In the genomic region with DNA sequence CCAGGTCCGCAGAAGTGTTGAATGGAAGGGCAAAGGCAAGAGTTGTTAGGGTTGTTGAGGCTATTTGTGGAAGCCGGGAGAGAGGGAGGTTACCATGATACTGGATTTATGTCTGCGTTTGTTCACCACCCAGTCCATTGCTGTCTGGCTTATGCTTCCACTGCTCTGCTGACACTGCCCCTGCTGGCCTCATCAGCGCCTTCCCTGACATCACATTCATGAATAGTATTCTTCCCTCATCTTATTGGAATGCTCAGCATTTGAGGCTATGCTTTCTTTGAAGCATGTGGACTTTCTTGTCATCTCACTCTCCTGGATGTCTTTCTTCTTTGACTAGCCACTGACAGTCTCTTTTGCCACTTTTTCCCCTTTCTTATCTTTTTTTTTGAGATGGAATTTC, we compare ENCODE assay signal across 15 cellular contexts. TPM values are rescaled to one million over a fixed set of nuclear protein-coding genes. Genes with fewer than 3 reads are reported as not detected.
DNase-seq lines count a peak whose midpoint lies in the region; ATAC-seq, FAIRE-seq and TF ChIP-seq lines count a peak whose summit lies in the region.
"Had no signal": no experiment of that assay in that cellular context is flagged by ENCODE, and none has a peak within 500 bp of the region (broad histone marks: within the 10 kb centered on the region; RNA-seq: fewer than 3 reads in every experiment).

No MANE protein-coding gene starts in this region.

- POLR2A ChIA-PET in T-cell (lab: Charles Lee), result interaction anchor here in 1 of 2 donors (0.7 kb wide), 1 partner anchor 65 kb away, joined by 3 read pairs; no protein-coding TSS in a partner anchor

- H3K27me3 ChIP-seq in mesenchymal stem cell (ENCODE audit: control insufficient read depth in 1 of 2, insufficient read depth in 1 of 2, low read length in 2 of 2) (peaks cover 0 to 7% of the 10 kb centered on the region in 2 experiments), small intestine (ENCODE audit: control insufficient read depth in 2 of 2, insufficient read depth in 2 of 2, low read length in 2 of 2) (no peaks in the 10 kb centered on the region)

- no peak for ATAC-seq in T-cell (replicated peaks in 1 of 4)
- ATAC-seq: stimulated activated memory B cell treated with anti-CD40 and anti-IgM and Interleukin-4, amounts not matched to agents 10 μg/mL and 1 μg/mL and 100 μg/mL, for 72 hours had no signal

- no peak overlapping the region for H3K9ac ChIP-seq in mesenchymal stem cell (ENCODE audit: low read length)
- H3K9ac ChIP-seq: BLaER1, KMS-11, parathyroid adenoma had no signal

- peaks cover 9% of the 10 kb centered on the region for H3K79me1 ChIP-seq in mesenchymal stem cell (replicated peaks; ENCODE audit: low read length, poor library complexity, severe bottlenecking)

- peak; percentile 19 for TF ChIP-seq CTCF in epithelial cell of proximal tubule (conservative IDR thresholded peaks at IDR 0.05; ENCODE audit: low read depth, low read length)

- H2BK120ac ChIP-seq in mesenchymal stem cell (ENCODE audit: low read depth, low read length), result no peak overlapping the region

- H2AFZ ChIP-seq in mesenchymal stem cell (ENCODE audit: low read depth, low read length), result no peak overlapping the region
- H2AFZ ChIP-seq: parathyroid adenoma had no signal

- H3K9me3 Mint-ChIP-seq in T-cell, result no peaks in the 10 kb centered on the region
- H3K9me3 Mint-ChIP-seq: activated naive CD8-positive, alpha-beta T cell treated with anti-CD3 and anti-CD28 coated beads, Interleukin-2, amount 10 ng/mL, durations not matched to agents 7 days and 5 days; stimulated activated memory B cell treated with anti-CD40 and anti-IgM and Interleukin-4, amounts not matched to agents 10 μg/mL and 1 μg/mL and 100 μg/mL, for 72 hours had no signal

- DNase-seq in AG08396 (ENCODE audit: low spot score) (peak; percentile 61), M059J (ENCODE audit: low read depth) (peak; percentile 10), epithelial cell of proximal tubule (ENCODE audit: low read depth) (no peak), mesenchymal stem cell (peak; percentile 80), HUDEP-2 (lab: John Stamatoyannopoulos, UW; ENCODE audit: unreplicated experiment in 76 of 76) (no peak), cerebellar nuclear complex (lab: John Stamatoyannopoulos, UW) (no peak), small intestine (no peak), T-cell (no peak)
- DNase-seq: activated naive CD8-positive, alpha-beta T cell treated with anti-CD3 and anti-CD28 coated beads, Interleukin-2, amount 10 ng/mL, durations not matched to agents 7 days and 5 days; NCI-H1930; SHP77 had no signal

- H3K4me3 ChIP-seq in epithelial cell of proximal tubule (ENCODE audit: low read depth, low read length), result no peak overlapping the region
- H3K4me3 ChIP-seq in mesenchymal stem cell (ENCODE audit: insufficient read depth in 1 of 2, low read depth in 1 of 2, low read length in 2 of 2), result no peak overlapping the region
- no peak overlapping the region for H3K4me3 ChIP-seq in small intestine (ENCODE audit: low read depth in 1 of 2, low read length in 2 of 2)
- H3K4me3 ChIP-seq: BLaER1 had no signal

- no peak overlapping the region for H4K91ac ChIP-seq in mesenchymal stem cell (ENCODE audit: low read length)

- no peak overlapping the region for H3K4me2 ChIP-seq in mesenchymal stem cell (ENCODE audit: low read length, poor library complexity, severe bottlenecking)
- H3K4me2 ChIP-seq: BLaER1, KMS-11 had no signal

- no peak overlapping the region for H3K23ac ChIP-seq in mesenchymal stem cell (ENCODE audit: low read length in 2 of 2)

- no peak overlapping the region for H3K4ac ChIP-seq in mesenchymal stem cell (ENCODE audit: low read depth in 1 of 2, low read length in 2 of 2)

- no peak overlapping the region for H3K4me3 Mint-ChIP-seq in T-cell
- H3K4me3 Mint-ChIP-seq: activated naive CD8-positive, alpha-beta T cell treated with anti-CD3 and anti-CD28 coated beads, Interleukin-2, amount 10 ng/mL, durations not matched to agents 7 days and 5 days; stimulated activated memory B cell treated with anti-CD40 and anti-IgM and Interleukin-4, amounts not matched to agents 10 μg/mL and 1 μg/mL and 100 μg/mL, for 72 hours had no signal

- H3K27me3 Mint-ChIP-seq in T-cell, result no peaks in the 10 kb centered on the region
- H3K27me3 Mint-ChIP-seq: activated naive CD8-positive, alpha-beta T cell treated with anti-CD3 and anti-CD28 coated beads, Interleukin-2, amount 10 ng/mL, durations not matched to agents 7 days and 5 days; stimulated activated memory B cell treated with anti-CD40 and anti-IgM and Interleukin-4, amounts not matched to agents 10 μg/mL and 1 μg/mL and 100 μg/mL, for 72 hours had no signal

- no peak overlapping the region for H2BK12ac ChIP-seq in mesenchymal stem cell (ENCODE audit: low read length in 2 of 2)

- H2BK15ac ChIP-seq in mesenchymal stem cell (ENCODE audit: low read depth, poor library complexity, severe bottlenecking), result no peak overlapping the region

- WGBS in mesenchymal stem cell, result 54% methylated on average over 4 of the region's 4 CpGs
- WGBS in small intestine, 3 donors, result 83 to 91% (median 84%) methylated on average over 4 of the region's 4 CpGs

- peaks cover 28% of the 10 kb centered on the region for H3K36me3 Mint-ChIP-seq in T-cell

- no peak overlapping the region for H3K27ac Mint-ChIP-seq in T-cell
- H3K27ac Mint-ChIP-seq: activated naive CD8-positive, alpha-beta T cell treated with anti-CD3 and anti-CD28 coated beads, Interleukin-2, amount 10 ng/mL, durations not matched to agents 7 days and 5 days; stimulated activated memory B cell treated with anti-CD40 and anti-IgM and Interleukin-4, amounts not matched to agents 10 μg/mL and 1 μg/mL and 100 μg/mL, for 72 hours had no signal

- H3K27ac ChIP-seq in mesenchymal stem cell (ENCODE audit: low read length, poor library complexity, severe bottlenecking) (peak overlapping the region; percentile 69), small intestine (ENCODE audit: low read depth in 1 of 2, low read length in 1 of 2) (no peak overlapping the region)
- H3K27ac ChIP-seq: BLaER1, KMS-11, parathyroid adenoma had no signal

- no peak overlapping the region for H3K14ac ChIP-seq in mesenchymal stem cell (ENCODE audit: low read length in 2 of 2)

- H4K8ac ChIP-seq in mesenchymal stem cell (ENCODE audit: low read length), result no peak overlapping the region

- no peak for FAIRE-seq in small intestine (lab: Jason Lieb, UNC)

- peaks cover 0 to 5% (median 0%) of the 10 kb centered on the region in 3 donors for H3K4me1 Mint-ChIP-seq in T-cell
- H3K4me1 Mint-ChIP-seq: stimulated activated memory B cell treated with anti-CD40 and anti-IgM and Interleukin-4, amounts not matched to agents 10 μg/mL and 1 μg/mL and 100 μg/mL, for 72 hours had no signal

- H3K36me3 ChIP-seq in mesenchymal stem cell (ENCODE audit: control insufficient read depth in 1 of 2, insufficient read depth in 2 of 2, low read depth in 1 of 2, low read length in 2 of 2) (peaks cover 27 to 62% of the 10 kb centered on the region in 2 experiments), small intestine (ENCODE audit: control insufficient read depth in 2 of 2, insufficient read depth in 2 of 2, low read length in 2 of 2) (peaks cover 4% of the 10 kb centered on the region in 2 donors)

- CTCF ChIA-PET in T-cell (lab: Charles Lee), result no interaction called here

- H3K9me3 ChIP-seq in mesenchymal stem cell (ENCODE audit: control insufficient read depth, low read length) (no peaks in the 10 kb centered on the region), small intestine (ENCODE audit: control insufficient read depth, low read depth) (no peaks in the 10 kb centered on the region)
- H3K9me3 ChIP-seq: BLaER1 had no signal

- no peak overlapping the region for H2AK5ac ChIP-seq in mesenchymal stem cell (ENCODE audit: low read length, severe bottlenecking)

- H2BK5ac ChIP-seq in mesenchymal stem cell (ENCODE audit: low read depth, low read length, poor library complexity, severe bottlenecking), result no peak overlapping the region

- H3K4me1 ChIP-seq in mesenchymal stem cell (ENCODE audit: control insufficient read depth, insufficient read depth, low read depth, low read length) (peaks cover 2% of the 10 kb centered on the region), small intestine (ENCODE audit: control insufficient read depth in 2 of 2, insufficient read depth in 1 of 2, low read depth in 1 of 2, low read length in 1 of 2) (no peaks in the 10 kb centered on the region)
- H3K4me1 ChIP-seq: BLaER1, parathyroid adenoma had no signal

- H3K18ac ChIP-seq in mesenchymal stem cell (ENCODE audit: low read depth in 1 of 2, low read length in 2 of 2), result no peak overlapping the region

RNA-seq across cellular contexts. Expression of gene GNL3L, which starts 10.3 kb away (rescaled TPM):
- total RNA-seq in M059J (2014; rRNA removed; shearing (Covaris generic)), result 23.7 and 36.3 TPM in 2 replicates
- 21.6 and 23.1 TPM in 2 replicates for total RNA-seq in epithelial cell of proximal tubule
- polyA plus RNA-seq in mesenchymal stem cell (2013, experiment 1 of 2), result 13.5 TPM
- polyA plus RNA-seq in mesenchymal stem cell (2013, experiment 2 of 2), result 13.2 TPM
- 10 to 100 TPM in 1 of 3 donors, 1 to 10 TPM in 2; 4.3 to 11.9 (median 6.3) TPM for polyA plus RNA-seq in small intestine
- total RNA-seq in T-cell, result 10 to 100 TPM; 42.5 to 47.1 (median 43.3) TPM

RNA-seq across cellular contexts. Expression of gene FGD1, which starts 44.3 kb away (rescaled TPM):
- total RNA-seq in M059J (2014; rRNA removed; shearing (Covaris generic)), result 5.6 and 10.4 TPM in 2 replicates
- total RNA-seq in epithelial cell of proximal tubule (10.2 and 10.3 TPM in 2 replicates), T-cell (under 1 TPM in 4 of 5 donors, not detected in 1; 0.08 to 0.13 (median 0.09) TPM)
- 16.0 TPM for polyA plus RNA-seq in mesenchymal stem cell (2013, experiment 1 of 2)
- 15.4 TPM for polyA plus RNA-seq in mesenchymal stem cell (2013, experiment 2 of 2)
- 1 to 10 TPM in 1 of 3 donors, under 1 TPM in 2; 0.81 to 2.8 (median 0.89) TPM for polyA plus RNA-seq in small intestine

Comparison
In these comparisons a context has a peak if more than half of its experiments do, and no peak if none do; other contexts are left out.
1. DNase-seq: peak in AG08396 (single experiment), M059J (single experiment) and mesenchymal stem cell (single experiment); none in epithelial cell of proximal tubule (single experiment), HUDEP-2 (0 of 76), cerebellar nuclear complex (0 of 2), small intestine (single experiment) and T-cell (0 of 34).